19 cellular contexts compared by ENCODE assay signal in genomic region chr3:78604328-78604727, GRCh38.
DNase-seq lines count a peak whose midpoint lies in the region; ATAC-seq and TF ChIP-seq lines count a peak whose summit lies in the region.
"Had no signal": no experiment of that assay in that cellular context is flagged by ENCODE, and none has a peak within 500 bp of the region (broad histone marks: within the 10 kb centered on the region; RNA-seq: fewer than 3 reads in every experiment).

No MANE protein-coding gene starts in this region.

- H3K27me3 ChIP-seq in effector memory CD4-positive, alpha-beta T cell (replicated peaks; ENCODE audit: control insufficient read depth, insufficient read depth, low read length, poor library complexity, severe bottlenecking), result no peaks in the 10 kb centered on the region
- H3K27me3 ChIP-seq: BLaER1 treated with 17β-estradiol and CSF1 and Interleukin-3, amounts not matched to agents 10 nM and 100 nM; colonic mucosa; esophagus squamous epithelium; vagina had no signal

- ATAC-seq in HG03280 (IDR thresholded peaks at IDR 0.05; ENCODE audit: unreplicated experiment), result no peak
- ATAC-seq: stimulated activated naive CD8-positive, alpha-beta T cell treated with anti-CD3 and anti-CD28 coated beads, Interleukin-15, amount 100 ng/mL, for 72 hours had no signal

- no peak overlapping the region for H3K4me3 ChIP-seq in astrocyte of the spinal cord (ENCODE audit: low read depth, low read length)
- H3K4me3 ChIP-seq in effector memory CD4-positive, alpha-beta T cell (ENCODE audit: insufficient read depth, low read depth, low read length, poor library complexity, severe bottlenecking), result no peak overlapping the region
- H3K4me3 ChIP-seq: BLaER1 treated with 17β-estradiol and CSF1 and Interleukin-3, amounts not matched to agents 10 nM and 100 nM; colonic mucosa; esophagus squamous epithelium; smooth muscle cell; vagina had no signal

- H3K27ac ChIP-seq in effector memory CD4-positive, alpha-beta T cell (ENCODE audit: insufficient read depth, low read length, poor library complexity, severe bottlenecking), result no peak overlapping the region
- H3K27ac ChIP-seq: BLaER1 treated with 17β-estradiol and CSF1 and Interleukin-3, amounts not matched to agents 10 nM and 100 nM; colonic mucosa; vagina had no signal

- peak; percentile 30 for DNase-seq in AG08396 (ENCODE audit: low spot score)
- DNase-seq in HT1080 (ENCODE audit: low read depth), result peak; percentile 48
- DNase-seq in astrocyte of the spinal cord (ENCODE audit: low read depth, low spot score), result peak; percentile 63
- peak; percentile 3 for DNase-seq in foreskin melanocyte
- no peak for DNase-seq in SK-N-DZ (ENCODE audit: low spot score)
- no peak for DNase-seq in amygdala (lab: John Stamatoyannopoulos, UW)
- no peak for DNase-seq in effector memory CD4-positive, alpha-beta T cell
- DNase-seq: activated CD4-positive, alpha-beta T cell treated with anti-CD3 and anti-CD28 coated beads for 4 hours; activated naive CD8-positive, alpha-beta T cell treated with anti-CD3 and anti-CD28 coated beads for 36 hours; colonic mucosa; DMS79 treated with DMSO at 0.1 percent for 48 hours; esophagus squamous epithelium; NCI-H2081; NCI-H69; stimulated activated naive CD8-positive, alpha-beta T cell treated with anti-CD3 and anti-CD28 coated beads, Interleukin-15, amount 100 ng/mL, for 72 hours had no signal

- H3K4me1 ChIP-seq in effector memory CD4-positive, alpha-beta T cell (ENCODE audit: control insufficient read depth, insufficient read depth, low read length, poor library complexity, severe bottlenecking), result no peaks in the 10 kb centered on the region
- H3K4me1 ChIP-seq: BLaER1 treated with 17β-estradiol and CSF1 and Interleukin-3, amounts not matched to agents 10 nM and 100 nM; colonic mucosa; esophagus squamous epithelium; vagina had no signal

- in situ Hi-C loops in astrocyte of the spinal cord (cut with HindIII; ENCODE audit: low sequenced_read_pairs), result no loop called here

- H3K36me3 ChIP-seq in effector memory CD4-positive, alpha-beta T cell (ENCODE audit: control insufficient read depth, insufficient read depth, low read length), result no peaks in the 10 kb centered on the region
- H3K36me3 ChIP-seq: colonic mucosa had no signal

- H3K9me3 ChIP-seq in effector memory CD4-positive, alpha-beta T cell (ENCODE audit: control insufficient read depth, low read length), result no peaks in the 10 kb centered on the region
- H3K9me3 ChIP-seq: BLaER1 treated with 17β-estradiol and CSF1 and Interleukin-3, amounts not matched to agents 10 nM and 100 nM; colonic mucosa; esophagus squamous epithelium; vagina had no signal

- no peak for TF ChIP-seq CTCF in astrocyte of the spinal cord (IDR thresholded peaks at IDR 0.05; ENCODE audit: low read depth, low read length)

Comparison
In these comparisons a context has a peak if more than half of its experiments do, and no peak if none do; other contexts are left out.
1. DNase-seq: peak in AG08396 (single experiment), HT1080 (single experiment), astrocyte of the spinal cord (single experiment) and foreskin melanocyte (single experiment); none in SK-N-DZ (single experiment), amygdala (0 of 56) and effector memory CD4-positive, alpha-beta T cell (0 of 3).